In genomic region chr10:127635882-127636281, GRCh38 we compare ENCODE assay signal across 9 cellular contexts.
"Had no signal": no experiment of that assay in that cellular context is flagged by ENCODE, and none has a peak within 500 bp of the region (broad histone marks: within the 10 kb centered on the region; RNA-seq: fewer than 3 reads in every experiment).

No MANE protein-coding gene starts in this region.

- H2AFZ ChIP-seq: GM23248 had no signal

- H3K9me3 ChIP-seq: HAP-1 had no signal

- H3K9ac ChIP-seq: GM23248 had no signal

- H3K36me3 ChIP-seq: HAP-1 had no signal

- DNase-seq: GM23248, GOT3, H7, IMR-90, KG1 had no signal

- ATAC-seq: HCT116, K562 had no signal

- H3K27ac ChIP-seq: GM23248, HL-60 had no signal

- H3K4me3 ChIP-seq: GM23248, HAP-1, K562 had no signal

- H3K4me1 ChIP-seq: HAP-1 had no signal

- FAIRE-seq: K562 had no signal
